ENCODE assay signal across 10 cellular contexts in the genomic region with DNA sequence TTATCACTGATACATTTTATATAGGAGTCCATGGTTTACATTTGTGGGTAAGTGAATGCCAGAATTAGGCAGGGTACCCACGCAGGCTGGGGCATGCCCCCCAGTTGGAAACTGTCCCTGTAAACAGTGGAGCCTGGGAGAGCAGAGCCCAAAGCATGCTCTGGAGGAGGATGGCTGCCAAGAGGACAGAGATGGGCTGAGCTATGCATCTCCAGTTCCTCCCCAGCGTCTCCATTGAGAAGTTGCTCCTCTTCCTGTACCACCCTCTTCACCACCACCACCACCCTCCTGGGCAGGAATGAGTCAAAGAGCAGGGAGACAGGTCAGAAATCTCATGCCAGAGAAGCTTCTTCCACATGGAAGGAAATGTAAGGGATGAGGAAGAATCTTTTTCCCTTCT.
DNase-seq lines count a peak whose midpoint lies in the region; ATAC-seq and TF ChIP-seq lines count a peak whose summit lies in the region.
"Had no signal": no experiment of that assay in that cellular context is flagged by ENCODE, and none has a peak within 500 bp of the region (broad histone marks: within the 10 kb centered on the region; RNA-seq: fewer than 3 reads in every experiment).

No MANE protein-coding gene starts in this region.

- peaks cover 29% of the 10 kb centered on the region for H3K4me1 ChIP-seq in stomach smooth muscle (ENCODE audit: control insufficient read depth, insufficient read depth, low read length)

- H3K27ac Mint-ChIP-seq in activated CD8-positive, alpha-beta T cell treated with anti-CD3 and anti-CD28 coated beads for 36 hours = peak overlapping the region; percentile 100
- H3K27ac Mint-ChIP-seq in activated CD8-positive, alpha-beta T cell treated with anti-CD3 and anti-CD28 coated beads, Interleukin-2, amount 10 ng/mL, durations not matched to agents 7 days and 5 days = no peak overlapping the region
- H3K27ac Mint-ChIP-seq in activated B cell treated with CpG ODN at 0.5 μM for 24 hours (peak overlapping the region; percentile 100), immature natural killer cell (peak overlapping the region; percentile 100)

- H3K27me3 ChIP-seq in stomach smooth muscle (ENCODE audit: control insufficient read depth in 1 of 2, insufficient read depth in 2 of 2, low read length in 2 of 2) = no peaks in the 10 kb centered on the region

- CTCF ChIA-PET in activated CD8-positive, alpha-beta T cell treated with anti-CD3 and anti-CD28 coated beads for 36 hours (lab: Charles Lee) = interaction anchor here (1.6 to 7.9 kb wide), 2 partner anchors 10 to 36 kb away, joined by 3 to 51 read pairs; no protein-coding TSS in a partner anchor
- CTCF ChIA-PET in activated CD8-positive, alpha-beta T cell treated with anti-CD3 and anti-CD28 coated beads, Interleukin-2, amount 10 ng/mL, durations not matched to agents 7 days and 5 days (lab: Charles Lee) = interaction anchor here (1.4 to 6.3 kb wide), 3 partner anchors 10 to 37 kb away, joined by 4 to 36 read pairs (median 26); no protein-coding TSS in a partner anchor
- CTCF ChIA-PET in activated B cell treated with CpG ODN at 0.5 μM for 24 hours (lab: Charles Lee) = interaction anchor here (1.1 to 4.6 kb wide), 2 partner anchors 31 to 35 kb away, joined by 3 to 20 read pairs; no protein-coding TSS in a partner anchor

- H3K4me3 ChIP-seq in stomach smooth muscle (ENCODE audit: low read length in 2 of 2) = no peak overlapping the region

- H3K4me1 Mint-ChIP-seq in activated CD8-positive, alpha-beta T cell treated with anti-CD3 and anti-CD28 coated beads for 36 hours (ENCODE audit: low read depth) = peaks cover 56% of the 10 kb centered on the region
- peaks cover 61% of the 10 kb centered on the region for H3K4me1 Mint-ChIP-seq in activated CD8-positive, alpha-beta T cell treated with anti-CD3 and anti-CD28 coated beads, Interleukin-2, amount 10 ng/mL, durations not matched to agents 7 days and 5 days (ENCODE audit: low read depth)
- H3K4me1 Mint-ChIP-seq in activated B cell treated with CpG ODN at 0.5 μM for 24 hours (peaks cover 86% of the 10 kb centered on the region), immature natural killer cell (peaks cover 58 to 66% of the 10 kb centered on the region in 2 donors)

- ATAC-seq in activated CD8-positive, alpha-beta T cell treated with anti-CD3 and anti-CD28 coated beads for 36 hours = no peak
- ATAC-seq in activated CD8-positive, alpha-beta T cell treated with anti-CD3 and anti-CD28 coated beads, Interleukin-2, amount 10 ng/mL, durations not matched to agents 7 days and 5 days = no peak
- ATAC-seq in activated B cell treated with CpG ODN at 0.5 μM for 24 hours (ENCODE audit: low read depth) = no peak
- no peak for ATAC-seq in HG02678 (IDR thresholded peaks at IDR 0.05; ENCODE audit: unreplicated experiment)

- H3K9ac ChIP-seq in stomach smooth muscle (ENCODE audit: low read length in 2 of 2) = no peak overlapping the region

- no peaks in the 10 kb centered on the region for H3K9me3 ChIP-seq in stomach smooth muscle (ENCODE audit: control insufficient read depth in 2 of 2, low read length in 2 of 2)

- POLR2A ChIA-PET in activated CD8-positive, alpha-beta T cell treated with anti-CD3 and anti-CD28 coated beads for 36 hours (lab: Charles Lee) = interaction anchor here (0.7 to 5.0 kb wide), 3 partner anchors 11 to 62 kb away, joined by 4 to 28 read pairs (median 17); no protein-coding TSS in a partner anchor
- POLR2A ChIA-PET in activated CD8-positive, alpha-beta T cell treated with anti-CD3 and anti-CD28 coated beads, Interleukin-2, amount 10 ng/mL, durations not matched to agents 7 days and 5 days (lab: Charles Lee) = interaction anchor here (6.3 to 8.8 kb wide), 3 partner anchors 9 to 66 kb away, joined by 93 to 245 read pairs (median 96); a partner anchor contains a TSS
- POLR2A ChIA-PET in activated B cell treated with CpG ODN at 0.5 μM for 24 hours (lab: Charles Lee) = interaction anchor here (0.5 to 12.3 kb wide), 7 partner anchors 10 to 404 kb away, joined by 5 to 328 read pairs (median 10); a partner anchor contains a TSS

- H3K9me3 Mint-ChIP-seq in activated CD8-positive, alpha-beta T cell treated with anti-CD3 and anti-CD28 coated beads for 36 hours = peaks cover 2% of the 10 kb centered on the region
- H3K9me3 Mint-ChIP-seq in activated CD8-positive, alpha-beta T cell treated with anti-CD3 and anti-CD28 coated beads, Interleukin-2, amount 10 ng/mL, durations not matched to agents 7 days and 5 days (ENCODE audit: insufficient read depth) = no peaks in the 10 kb centered on the region
- H3K9me3 Mint-ChIP-seq in activated B cell treated with CpG ODN at 0.5 μM for 24 hours (no peaks in the 10 kb centered on the region), immature natural killer cell (no peaks in the 10 kb centered on the region)

- H3K36me3 ChIP-seq in stomach smooth muscle (ENCODE audit: control insufficient read depth in 2 of 2, insufficient read depth in 2 of 2, low read length in 2 of 2) = no peaks in the 10 kb centered on the region

- H3K27ac ChIP-seq in stomach smooth muscle (ENCODE audit: low read length) = peak overlapping the region; percentile 90

- TF ChIP-seq CTCF in activated CD8-positive, alpha-beta T cell treated with anti-CD3 and anti-CD28 coated beads for 36 hours (IDR thresholded peaks at IDR 0.05) = no peak
- TF ChIP-seq CTCF in activated B cell treated with CpG ODN at 0.5 μM for 24 hours (IDR thresholded peaks at IDR 0.05) = no peak

- DNase-seq in activated CD8-positive, alpha-beta T cell treated with anti-CD3 and anti-CD28 coated beads for 36 hours = no peak
- no peak for DNase-seq in activated CD8-positive, alpha-beta T cell treated with anti-CD3 and anti-CD28 coated beads, Interleukin-2, amount 10 ng/mL, durations not matched to agents 7 days and 5 days
- DNase-seq in activated B cell treated with CpG ODN at 0.5 μM for 24 hours (no peak), immature natural killer cell (no peak), GF-D8 (lab: John Stamatoyannopoulos, UW) (no peak), 8988T (no peak)
- DNase-seq: NCI-H1930 had no signal

- peaks cover 16% of the 10 kb centered on the region for H3K36me3 Mint-ChIP-seq in activated CD8-positive, alpha-beta T cell treated with anti-CD3 and anti-CD28 coated beads for 36 hours (ENCODE audit: low read depth)
- peaks cover 12% of the 10 kb centered on the region for H3K36me3 Mint-ChIP-seq in activated CD8-positive, alpha-beta T cell treated with anti-CD3 and anti-CD28 coated beads, Interleukin-2, amount 10 ng/mL, durations not matched to agents 7 days and 5 days (ENCODE audit: low read depth)
- peaks cover 31% of the 10 kb centered on the region for H3K36me3 Mint-ChIP-seq in activated B cell treated with CpG ODN at 0.5 μM for 24 hours (ENCODE audit: low read depth)
- peaks cover 4 to 8% (median 5%) of the 10 kb centered on the region in 3 donors for H3K36me3 Mint-ChIP-seq in immature natural killer cell
- H3K36me3 Mint-ChIP-seq: brain had no signal

- H3K4me3 Mint-ChIP-seq in activated CD8-positive, alpha-beta T cell treated with anti-CD3 and anti-CD28 coated beads for 36 hours = no peak overlapping the region
- no peak overlapping the region for H3K4me3 Mint-ChIP-seq in activated CD8-positive, alpha-beta T cell treated with anti-CD3 and anti-CD28 coated beads, Interleukin-2, amount 10 ng/mL, durations not matched to agents 7 days and 5 days
- no peak overlapping the region for H3K4me3 Mint-ChIP-seq in activated B cell treated with CpG ODN at 0.5 μM for 24 hours
- H3K4me3 Mint-ChIP-seq in immature natural killer cell = no peak overlapping the region
- H3K4me3 Mint-ChIP-seq: brain had no signal

- no peaks in the 10 kb centered on the region for H3K27me3 Mint-ChIP-seq in activated CD8-positive, alpha-beta T cell treated with anti-CD3 and anti-CD28 coated beads for 36 hours
- no peaks in the 10 kb centered on the region for H3K27me3 Mint-ChIP-seq in activated CD8-positive, alpha-beta T cell treated with anti-CD3 and anti-CD28 coated beads, Interleukin-2, amount 10 ng/mL, durations not matched to agents 7 days and 5 days (ENCODE audit: low read depth)
- H3K27me3 Mint-ChIP-seq in activated B cell treated with CpG ODN at 0.5 μM for 24 hours (no peaks in the 10 kb centered on the region), immature natural killer cell (ENCODE audit: low read depth in 3 of 3) (peaks cover 21 to 36% (median 26%) of the 10 kb centered on the region in 3 donors)
- H3K27me3 Mint-ChIP-seq: brain had no signal

- intact Hi-C loops in activated CD8-positive, alpha-beta T cell treated with anti-CD3 and anti-CD28 coated beads for 36 hours (cut with micrococcal nuclease) = loop anchor here (5.0 kb wide), 1 partner anchor 36 kb away; no protein-coding TSS in a partner anchor
- intact Hi-C loops in activated B cell treated with CpG ODN at 0.5 μM for 24 hours (cut with micrococcal nuclease) = loop anchor here (10.0 kb wide), 3 partner anchors 1338 to 1918 kb away; a partner anchor contains a TSS
